27 cellular contexts compared by ENCODE assay signal in genomic region chr9:37327553-37327952, GRCh38.
DNase-seq lines count a peak whose midpoint lies in the region; ATAC-seq, FAIRE-seq and TF ChIP-seq lines count a peak whose summit lies in the region.
"Had no signal": no experiment of that assay in that cellular context is flagged by ENCODE, and none has a peak within 500 bp of the region (broad histone marks: within the 10 kb centered on the region; RNA-seq: fewer than 3 reads in every experiment).

No MANE protein-coding gene starts in this region.

- BruUV-seq in GM12878 (replicated peaks; lab: Mats Ljungman, UMichigan) = no TSS peak

- RAD21 ChIA-PET in GM12878 (lab: Charles Lee; ENCODE audit: unreplicated experiment) = interaction anchor here (2.0 to 6.0 kb wide), 6 partner anchors 26 to 335 kb away, joined by 6 to 33 read pairs (median 19); no protein-coding TSS in a partner anchor

- ATAC-seq in GM12878 = no peak
- ATAC-seq in pancreas = peak; percentile 38 to 62 (median 56)
- ATAC-seq in GM21737 (IDR thresholded peaks at IDR 0.05; ENCODE audit: unreplicated experiment) = no peak
- ATAC-seq in GM21723 (IDR thresholded peaks at IDR 0.05; ENCODE audit: unreplicated experiment) = no peak

- no peak overlapping the region for H3K4me3 ChIP-seq in Karpas-422 (ENCODE audit: low read length)
- no peak overlapping the region for H3K4me3 ChIP-seq in GM12878
- H3K4me3 ChIP-seq in pancreas = no peak overlapping the region
- no peak overlapping the region for H3K4me3 ChIP-seq in BE2C (ENCODE audit: low read depth, low read length)
- H3K4me3 ChIP-seq: dorsolateral prefrontal cortex, HAP-1, lung, testis had no signal

- H2AFZ ChIP-seq in Karpas-422 (ENCODE audit: low read length) (no peak overlapping the region), GM12878 (ENCODE audit: control insufficient read depth, low read depth, low read length) (no peak overlapping the region)
- H2AFZ ChIP-seq: parathyroid adenoma had no signal

- DNase-seq in NCI-H82 (lab: John Stamatoyannopoulos, UW) = peak; percentile 37
- DNase-seq in NCI-H82 treated with DMSO at 0.1 percent for 48 hours (lab: John Stamatoyannopoulos, UW; ENCODE audit: unreplicated experiment) = no peak
- no peak for DNase-seq in Karpas-422
- DNase-seq in GM12878 (ENCODE audit: low read depth, low spot score) = no peak
- DNase-seq in pancreas = peak in 1 of 6 donors; percentile 5
- no peak for DNase-seq in BE2C
- DNase-seq: activated CD4-positive, alpha-beta T cell treated with anti-CD3 and anti-CD28 coated beads, Interleukin-2, amount 10 ng/mL, durations not matched to agents 7 days and 5 days; activated gamma-delta T cell treated with Interleukin-2 at 50 U/mL for 16 hours; activated T-cell treated with anti-CD3 and anti-CD28 coated beads, Interleukin-2, amount 50 U/mL, for 1 hour; brain microvascular endothelial cell; CD4-positive, alpha-beta T cell; dorsolateral prefrontal cortex; Kasumi-1; NCI-H1436 treated with DMSO at 0.1 percent for 48 hours; NCI-H2081 treated with DMSO at 0.1 percent for 48 hours; NCI-H345; NCI-H748 treated with DMSO at 0.1 percent for 48 hours; SIG-M5; small intestine; T1000; testis had no signal

- H3K4me1 ChIP-seq in Karpas-422 (ENCODE audit: low read length) (peaks cover 100% of the 10 kb centered on the region), GM12878 (ENCODE audit: control insufficient read depth, insufficient read depth, low read length) (peaks cover 33% of the 10 kb centered on the region), pancreas (peaks cover 19 to 34% (median 33%) of the 10 kb centered on the region in 3 donors), BE2C (peaks cover 23% of the 10 kb centered on the region)
- H3K4me1 ChIP-seq: parathyroid adenoma, testis had no signal

- H3K36me3 ChIP-seq in Karpas-422 (ENCODE audit: insufficient read depth, low read length) (no peaks in the 10 kb centered on the region), GM12878 (ENCODE audit: control insufficient read depth in 2 of 2, insufficient read depth in 2 of 2, low read length in 1 of 2) (no peaks in the 10 kb centered on the region; a peak in 1 of 4 replicates), pancreas (no peaks in the 10 kb centered on the region), BE2C (no peaks in the 10 kb centered on the region)
- H3K36me3 ChIP-seq: brain microvascular endothelial cell, HAP-1 had no signal

- H3K27me3 ChIP-seq in Karpas-422 (ENCODE audit: low read length) (no peaks in the 10 kb centered on the region), GM12878 (replicated peaks in 1 of 2; ENCODE audit: control insufficient read depth in 2 of 2, insufficient read depth in 2 of 2, low read length in 1 of 2) (no peaks in the 10 kb centered on the region), pancreas (no peaks in the 10 kb centered on the region), BE2C (no peaks in the 10 kb centered on the region)
- H3K27me3 ChIP-seq: brain microvascular endothelial cell, dorsolateral prefrontal cortex, testis had no signal

- no peak for TF ChIP-seq CTCF in GM12878 (IDR thresholded peaks at IDR 0.05 in 2 of 3, conservative IDR thresholded peaks at IDR 0.05 in 1 of 3; ENCODE audit: control insufficient read depth in 2 of 3, extremely low read depth in 1 of 3, insufficient read depth in 1 of 3, low read depth in 3 of 3, low read length in 3 of 3)
- no peak for TF ChIP-seq CTCF in pancreas (IDR thresholded peaks at IDR 0.05)
- TF ChIP-seq CTCF in BE2C (IDR thresholded peaks at IDR 0.05; ENCODE audit: low read depth, low read length) = no peak

- H3K4me2 ChIP-seq in Karpas-422 (ENCODE audit: low read depth, low read length, poor library complexity, severe bottlenecking) (peak overlapping the region; percentile 58), GM12878 (ENCODE audit: control insufficient read depth, insufficient read depth) (no peak overlapping the region)

- H3K9me3 ChIP-seq in Karpas-422 (ENCODE audit: low read length) (no peaks in the 10 kb centered on the region), GM12878 (replicated peaks; ENCODE audit: control insufficient read depth, insufficient read depth, low read length) (no peaks in the 10 kb centered on the region), pancreas (no peaks in the 10 kb centered on the region), BE2C (no peaks in the 10 kb centered on the region)
- H3K9me3 ChIP-seq: HAP-1, testis had no signal

- TF ChIP-seq RAD21 in GM12878 (IDR thresholded peaks at IDR 0.05; ENCODE audit: insufficient read depth, low read depth, low read length) = no peak

- H3K79me2 ChIP-seq in Karpas-422 (ENCODE audit: low read length) (peaks cover 38% of the 10 kb centered on the region), GM12878 (ENCODE audit: control insufficient read depth, insufficient read depth, low read length) (peaks cover 9% of the 10 kb centered on the region)
- H3K79me2 ChIP-seq: parathyroid adenoma had no signal

- WGBS in GM12878 (ENCODE audit: insufficient coverage, insufficient replicate concordance, low lambda C conversion rate, missing lambda C conversion rate) = 35% methylated on average over 4 of the region's 4 CpGs
- 19 to 20% methylated on average over 4 of the region's 4 CpGs for WGBS in pancreas, 2 donors

- TF ChIP-seq POLR2A in GM12878 (IDR thresholded peaks at IDR 0.05; ENCODE audit: low read depth, low read length) = no peak

- intact Hi-C loops in GM12878 (cut with micrococcal nuclease; ENCODE audit: unreplicated experiment) = loop anchor here (5.0 kb wide), 2 partner anchors 295 to 455 kb away; partner anchors contain the start of gene PAX5
- intact Hi-C loops in pancreas (cut with DNase I) = no loop called here

- POLR2A ChIA-PET in GM12878 (lab: Charles Lee) = interaction anchor here (0.7 to 2.9 kb wide), 3 partner anchors 9 to 248 kb away, joined by 5 to 9 read pairs (median 6); no protein-coding TSS in a partner anchor

- H3K27ac ChIP-seq in Karpas-422 (ENCODE audit: low read length) = peak overlapping the region; percentile 100
- peak overlapping the region; percentile 40 for H3K27ac ChIP-seq in GM12878 (ENCODE audit: control insufficient read depth, insufficient read depth)
- peak overlapping the region in 2 of 4 donors; percentile 51 to 67 for H3K27ac ChIP-seq in pancreas
- H3K27ac ChIP-seq: brain microvascular endothelial cell, dorsolateral prefrontal cortex, parathyroid adenoma, testis had no signal

- H3K9ac ChIP-seq in Karpas-422 (ENCODE audit: low read length) (peak overlapping the region; percentile 43), GM12878 (ENCODE audit: control insufficient read depth, insufficient read depth, low read length) (peak overlapping the region; percentile 30)
- H3K9ac ChIP-seq: parathyroid adenoma had no signal

- SMC1A ChIA-PET in GM12878 (lab: Charles Lee; ENCODE audit: uncharacterized antibody, unreplicated experiment) = interaction anchor here (1.0 to 5.6 kb wide), 12 partner anchors 10 to 334 kb away, joined by 3 to 44 read pairs (median 10); no protein-coding TSS in a partner anchor

- no peaks in the 10 kb centered on the region for H3K9me2 ChIP-seq in Karpas-422 (replicated peaks; ENCODE audit: insufficient read depth, low read length)

- CTCF ChIA-PET in GM12878 (lab: Yijun Ruan, JAX) = interaction anchor here (0.7 to 8.1 kb wide), 10 partner anchors 9 to 454 kb away, joined by 3 to 60 read pairs (median 6); no protein-coding TSS in a partner anchor

- no peaks in the 10 kb centered on the region for H4K20me1 ChIP-seq in Karpas-422 (ENCODE audit: insufficient read depth, low read depth, low read length)
- no peaks in the 10 kb centered on the region for H4K20me1 ChIP-seq in GM12878 (ENCODE audit: control insufficient read depth, insufficient read depth)

- FAIRE-seq in GM12878 (lab: Jason Lieb, UNC) (no peak), pancreas (lab: Jason Lieb, UNC) (no peak)
- FAIRE-seq: frontal cortex, small intestine had no signal

- TF ChIP-seq EP300 in GM12878 (IDR thresholded peaks at IDR 0.05; ENCODE audit: borderline replicate concordance in 1 of 2, control insufficient read depth in 1 of 2, low read depth in 2 of 2, low read length in 2 of 2) = no peak

- in situ Hi-C loops in GM12878 (cut with MboI) = no loop called here

TF ChIP-seq in GM12878, 131 proteins besides CTCF, POLR2A, EP300 and RAD21:
- TF ChIP-seq MTA3 (IDR thresholded peaks at IDR 0.05; ENCODE audit: borderline replicate concordance, low read length) (no peak), ETV6 (conservative IDR thresholded peaks at IDR 0.05 in 1 of 2, IDR thresholded peaks at IDR 0.05 in 1 of 2; ENCODE audit: borderline replicate concordance in 1 of 2, low read depth in 1 of 2) (no peak), RELA (IDR thresholded peaks at IDR 0.05; ENCODE audit: borderline replicate concordance, partially characterized antibody) (no peak), SUZ12 (IDR thresholded peaks at IDR 0.05; ENCODE audit: unreplicated experiment) (no peak), NR2C1 (IDR thresholded peaks at IDR 0.05) (no peak), SREBF2 (IDR thresholded peaks at IDR 0.05; ENCODE audit: low read length) (no peak), MYC (IDR thresholded peaks at IDR 0.05; ENCODE audit: insufficient read depth, insufficient read length, insufficient replicate concordance, low read length, severe bottlenecking) (no peak), CHD4 (IDR thresholded peaks at IDR 0.05) (no peak)

Comparison
In these comparisons a context has a peak if more than half of its experiments do, and no peak if none do; other contexts are left out.
1. ATAC-seq: peak in pancreas (4 of 4); none in GM12878 (single experiment), GM21737 (single experiment) and GM21723 (single experiment).